Comparison of ENCODE assay signal across 8 cellular contexts in genomic region chr14:97978336-97978735, GRCh38.
DNase-seq lines count a peak whose midpoint lies in the region; ATAC-seq and TF ChIP-seq lines count a peak whose summit lies in the region.

No MANE protein-coding gene starts in this region.

- H3K4me1 ChIP-seq in HUES64 (ENCODE audit: insufficient read depth, low read length) (0 out of 2 replicates have a peak, but pooled peaks cover 5% of the 10 kb centered on the region), SJSA1 (replicated peaks) (no peaks in the 10 kb centered on the region), rectal smooth muscle tissue (ENCODE audit: control insufficient read depth, insufficient read depth, low read length) (peaks cover 5% of the 10 kb centered on the region), upper lobe of left lung (peaks cover 0 to 26% (median 11%) of the 10 kb centered on the region in 4 donors)

- peak; percentile 94 for ATAC-seq in left ventricle myocardium superior
- ATAC-seq in upper lobe of left lung (ENCODE audit: low FRiP score in 2 of 2): peak; percentile 82 to 89
- no peak for ATAC-seq in HG03571 (IDR thresholded peaks at IDR 0.05; ENCODE audit: unreplicated experiment)

- TF ChIP-seq POLR2A in upper lobe of left lung (IDR thresholded peaks at IDR 0.05): no peak

- H3K9me3 ChIP-seq in HUES64 (ENCODE audit: insufficient read depth, low read depth, low read length) (no peaks in the 10 kb centered on the region), SJSA1 (replicated peaks) (no peaks in the 10 kb centered on the region), upper lobe of left lung (no peaks in the 10 kb centered on the region)

- intact Hi-C loops in left ventricle myocardium superior (cut with micrococcal nuclease): no loop called here

- TF ChIP-seq CTCF in upper lobe of left lung (IDR thresholded peaks at IDR 0.05): peak in 2 of 6 experiments; percentile 4 to 34

- H3K4me3 Mint-ChIP-seq in activated naive CD4-positive, alpha-beta T cell treated with anti-CD3 and anti-CD28 coated beads, Interleukin-2, amount 50 U/mL, for 24 hours: peak overlapping the region; percentile 96

- no peaks in the 10 kb centered on the region for H3K36me3 ChIP-seq in HUES64 (ENCODE audit: insufficient read depth, low read length)
- H3K36me3 ChIP-seq in SJSA1: no peaks in the 10 kb centered on the region
- H3K36me3 ChIP-seq in rectal smooth muscle tissue (ENCODE audit: control insufficient read depth, insufficient read depth, low read length): no peaks in the 10 kb centered on the region
- no peaks in the 10 kb centered on the region for H3K36me3 ChIP-seq in upper lobe of left lung

- H3K36me3 Mint-ChIP-seq in activated naive CD4-positive, alpha-beta T cell treated with anti-CD3 and anti-CD28 coated beads, Interleukin-2, amount 50 U/mL, for 24 hours: peaks cover 6% of the 10 kb centered on the region

- no peaks in the 10 kb centered on the region for H3K9me3 Mint-ChIP-seq in activated naive CD4-positive, alpha-beta T cell treated with anti-CD3 and anti-CD28 coated beads, Interleukin-2, amount 50 U/mL, for 24 hours

- no peak for TF ChIP-seq EP300 in upper lobe of left lung (IDR thresholded peaks at IDR 0.05)

- peak overlapping the region; percentile 99 for H3K27ac Mint-ChIP-seq in activated naive CD4-positive, alpha-beta T cell treated with anti-CD3 and anti-CD28 coated beads, Interleukin-2, amount 50 U/mL, for 24 hours

- DNase-seq in SJSA1 (ENCODE audit: low read depth in 1 of 2, low spot score in 2 of 2) (peak; percentile 23 to 70), left ventricle myocardium superior (peak; percentile 87), upper lobe of left lung (peak; percentile 76 to 84), mesenteric fat pad (ENCODE audit: low spot score) (no peak)

- H3K4me3 ChIP-seq in HUES64 (ENCODE audit: low read length) (peak overlapping the region; percentile 52), SJSA1 (no peak overlapping the region), rectal smooth muscle tissue (ENCODE audit: low read length) (peak overlapping the region; percentile 61), upper lobe of left lung (peak overlapping the region; percentile 3 to 52 (median 44))

- H3K27ac ChIP-seq in HUES64 (ENCODE audit: low read depth, low read length) (no peak overlapping the region), SJSA1 (no peak overlapping the region), rectal smooth muscle tissue (ENCODE audit: low read depth, low read length) (peak overlapping the region; percentile 78), upper lobe of left lung (peak overlapping the region; percentile 57 to 83 (median 74))

- H3K9ac ChIP-seq in HUES64 (ENCODE audit: low read depth, low read length) (no peak overlapping the region), rectal smooth muscle tissue (ENCODE audit: low read length) (no peak overlapping the region)

- H3K27me3 ChIP-seq in HUES64 (ENCODE audit: insufficient read depth, low read length): peaks cover 7% of the 10 kb centered on the region; the same call in 1 of the 2 replicates
- no peaks in the 10 kb centered on the region for H3K27me3 ChIP-seq in SJSA1 (replicated peaks)
- no peaks in the 10 kb centered on the region for H3K27me3 ChIP-seq in rectal smooth muscle tissue (ENCODE audit: control insufficient read depth, insufficient read depth, low read length)
- H3K27me3 ChIP-seq in upper lobe of left lung: no peaks in the 10 kb centered on the region

- no peaks in the 10 kb centered on the region for H3K27me3 Mint-ChIP-seq in activated naive CD4-positive, alpha-beta T cell treated with anti-CD3 and anti-CD28 coated beads, Interleukin-2, amount 50 U/mL, for 24 hours

- H3K4me1 Mint-ChIP-seq in activated naive CD4-positive, alpha-beta T cell treated with anti-CD3 and anti-CD28 coated beads, Interleukin-2, amount 50 U/mL, for 24 hours: peaks cover 85% of the 10 kb centered on the region

- WGBS in HUES64: 7% methylated on average over 9 of the region's 9 CpGs
- 0 to 3% methylated on average over 9 of the region's 9 CpGs for WGBS in upper lobe of left lung, 2 donors

Comparison
In these comparisons a context has a peak if more than half of its experiments do, and no peak if none do; other contexts are left out.
1. H3K27ac ChIP-seq: peak in rectal smooth muscle tissue (single experiment) and upper lobe of left lung (4 of 4); none in HUES64 (single experiment) and SJSA1 (single experiment).